ENCODE assay signal across 1 cellular context in genomic region chr3:15342252-15342651, GRCh38.
TF ChIP-seq lines count a peak whose summit lies in the region.

No MANE protein-coding gene starts in this region.

TF ChIP-seq in neural cell, 6 proteins besides CTCF, POLR2A, EP300 and RAD21 (continued from another document):
- TF ChIP-seq REST (IDR thresholded peaks at IDR 0.05; ENCODE audit: borderline replicate concordance) (peak; percentile 46), EZH2 (IDR thresholded peaks at IDR 0.05; ENCODE audit: borderline replicate concordance, insufficient read depth, low read length, poor library complexity, severe bottlenecking) (no peak), POLR2AphosphoS5 (IDR thresholded peaks at IDR 0.05) (peak; percentile 58)
